In the genomic region with DNA sequence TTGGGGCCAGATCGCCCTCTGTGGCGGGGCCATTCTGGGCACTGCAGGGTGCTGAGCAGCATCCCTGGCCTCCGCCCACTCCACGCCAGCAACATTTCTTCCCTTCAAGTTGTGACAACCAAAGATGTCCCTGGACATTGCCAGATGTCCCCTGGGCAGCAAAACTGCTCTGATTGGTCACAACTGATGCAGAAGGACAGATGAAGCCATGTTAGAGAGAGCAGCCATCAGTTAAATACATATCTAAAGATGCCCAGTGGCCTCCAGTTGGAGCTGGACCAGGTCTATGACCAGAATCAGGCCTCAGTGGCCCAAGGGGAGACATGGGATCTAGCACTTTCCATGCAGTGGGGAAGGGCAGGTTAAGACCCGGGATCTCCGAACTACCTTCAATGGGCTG, we compare ENCODE assay signal across 33 cellular contexts.
"Had no signal": no experiment of that assay in that cellular context is flagged by ENCODE, and none has a peak within 500 bp of the region (broad histone marks: within the 10 kb centered on the region; RNA-seq: fewer than 3 reads in every experiment).

No MANE protein-coding gene starts in this region.

- H3K4me1 Mint-ChIP-seq: activated CD4-positive, alpha-beta T cell treated with anti-CD3 and anti-CD28 coated beads, Interleukin-2, amount 10 ng/mL, durations not matched to agents 24 days and 14 days; activated naive CD4-positive, alpha-beta T cell treated with anti-CD3 and anti-CD28 coated beads, Interleukin-2, amount 10 ng/mL, durations not matched to agents 7 days and 5 days had no signal

- H3K36me3 ChIP-seq: colonic mucosa had no signal

- DNase-seq: activated CD4-positive, alpha-beta memory T cell treated with anti-CD3 and anti-CD28 coated beads for 36 hours; activated CD4-positive, alpha-beta T cell treated with anti-CD3 and anti-CD28 coated beads for 36 hours; activated CD4-positive, alpha-beta T cell treated with anti-CD3 and anti-CD28 coated beads, Interleukin-2, amount 10 ng/mL, durations not matched to agents 24 days and 14 days; activated CD4-positive, CD25-positive, alpha-beta regulatory T cell; activated CD4-positive, CD25-positive, alpha-beta regulatory T cell treated with anti-CD3 and anti-CD28 coated beads, Interleukin-2, amount 50 U/mL, for 72 hours; activated CD8-positive, alpha-beta memory T cell treated with anti-CD3 and anti-CD28 coated beads, Interleukin-2, amount 10 ng/mL, durations not matched to agents 7 days and 5 days; activated CD8-positive, alpha-beta memory T cell treated with anti-CD3 and anti-CD28 coated beads, Interleukin-2, amount 50 U/mL, for 4 hours; activated CD8-positive, alpha-beta T cell treated with anti-CD3 and anti-CD28 coated beads, Interleukin-2, amount 10 ng/mL, durations not matched to agents 7 days and 5 days; activated gamma-delta T cell; activated naive CD4-positive, alpha-beta T cell; activated naive CD4-positive, alpha-beta T cell treated with anti-CD3 and anti-CD28 coated beads, Interleukin-2, amount 10 ng/mL, durations not matched to agents 7 days and 5 days; activated naive CD8-positive, alpha-beta T cell treated with anti-CD3 and anti-CD28 coated beads for 36 hours; activated naive CD8-positive, alpha-beta T cell treated with anti-CD3 and anti-CD28 coated beads, Interleukin-2, amount 50 U/mL, for 24 hours; activated T-cell treated with anti-CD3 and anti-CD28 coated beads, Interleukin-2, amount 50 U/mL, for 1 hour; activated T-cell treated with anti-CD3 and anti-CD28 coated beads, Interleukin-2, amount 50 U/mL, for 48 hours; adrenal gland; amygdala; aorta; body of pancreas; central memory CD4-positive, alpha-beta T cell; cerebellar nuclear complex; colonic mucosa; effector CD8-positive, alpha-beta T cell; esophagus squamous epithelium; foreskin melanocyte; SW 1271; T-cell; T1000 had no signal

- H3K9me3 Mint-ChIP-seq: activated CD4-positive, alpha-beta memory T cell treated with anti-CD3 and anti-CD28 coated beads for 36 hours; activated naive CD8-positive, alpha-beta T cell treated with anti-CD3 and anti-CD28 coated beads, Interleukin-2, amount 50 U/mL, for 24 hours; T-cell had no signal

- H3K27ac ChIP-seq: adrenal gland, body of pancreas, cardiac muscle cell, colonic mucosa, epithelial cell of prostate, esophagus squamous epithelium, gastroesophageal sphincter had no signal

- H3K27ac Mint-ChIP-seq: activated CD4-positive, alpha-beta memory T cell treated with anti-CD3 and anti-CD28 coated beads for 36 hours; activated CD4-positive, alpha-beta T cell treated with anti-CD3 and anti-CD28 coated beads for 36 hours; activated CD4-positive, alpha-beta T cell treated with anti-CD3 and anti-CD28 coated beads, Interleukin-2, amount 10 ng/mL, durations not matched to agents 24 days and 14 days; activated CD8-positive, alpha-beta memory T cell treated with anti-CD3 and anti-CD28 coated beads, Interleukin-2, amount 10 ng/mL, durations not matched to agents 7 days and 5 days; activated CD8-positive, alpha-beta T cell treated with anti-CD3 and anti-CD28 coated beads, Interleukin-2, amount 10 ng/mL, durations not matched to agents 7 days and 5 days; activated naive CD4-positive, alpha-beta T cell treated with anti-CD3 and anti-CD28 coated beads, Interleukin-2, amount 10 ng/mL, durations not matched to agents 7 days and 5 days; activated naive CD8-positive, alpha-beta T cell treated with anti-CD3 and anti-CD28 coated beads for 36 hours; activated naive CD8-positive, alpha-beta T cell treated with anti-CD3 and anti-CD28 coated beads, Interleukin-2, amount 50 U/mL, for 24 hours; T-cell; T-helper 1 cell treated with Interleukin-12 subunit alpha and Interleukin-12 subunit beta and Interleukin-4 antibody, amounts not matched to agents 30 μg/mL and 1 μg/mL, for 36 hours; T-helper 2 cell treated with Interferon-gamma antibody and Interleukin-4, amounts not matched to agents 5 μg/mL and 100 μg/mL, for 36 hours had no signal

- H3K27me3 Mint-ChIP-seq: activated CD4-positive, alpha-beta memory T cell treated with anti-CD3 and anti-CD28 coated beads for 36 hours; activated CD4-positive, alpha-beta T cell treated with anti-CD3 and anti-CD28 coated beads for 36 hours; activated CD4-positive, alpha-beta T cell treated with anti-CD3 and anti-CD28 coated beads, Interleukin-2, amount 10 ng/mL, durations not matched to agents 24 days and 14 days; activated CD8-positive, alpha-beta memory T cell treated with anti-CD3 and anti-CD28 coated beads, Interleukin-2, amount 10 ng/mL, durations not matched to agents 7 days and 5 days; activated naive CD4-positive, alpha-beta T cell treated with anti-CD3 and anti-CD28 coated beads, Interleukin-2, amount 10 ng/mL, durations not matched to agents 7 days and 5 days; activated naive CD8-positive, alpha-beta T cell treated with anti-CD3 and anti-CD28 coated beads for 36 hours; activated naive CD8-positive, alpha-beta T cell treated with anti-CD3 and anti-CD28 coated beads, Interleukin-2, amount 50 U/mL, for 24 hours had no signal

- H3K4me1 ChIP-seq: adrenal gland, body of pancreas, colonic mucosa, esophagus squamous epithelium, gastroesophageal sphincter had no signal

- H3K36me3 Mint-ChIP-seq: activated CD4-positive, alpha-beta memory T cell treated with anti-CD3 and anti-CD28 coated beads for 36 hours; activated CD8-positive, alpha-beta memory T cell treated with anti-CD3 and anti-CD28 coated beads, Interleukin-2, amount 10 ng/mL, durations not matched to agents 7 days and 5 days; activated naive CD4-positive, alpha-beta T cell treated with anti-CD3 and anti-CD28 coated beads, Interleukin-2, amount 10 ng/mL, durations not matched to agents 7 days and 5 days had no signal

- H3K4me3 Mint-ChIP-seq: activated CD4-positive, alpha-beta memory T cell treated with anti-CD3 and anti-CD28 coated beads for 36 hours; activated CD4-positive, alpha-beta T cell treated with anti-CD3 and anti-CD28 coated beads for 36 hours; activated CD4-positive, alpha-beta T cell treated with anti-CD3 and anti-CD28 coated beads, Interleukin-2, amount 10 ng/mL, durations not matched to agents 24 days and 14 days; activated CD8-positive, alpha-beta memory T cell treated with anti-CD3 and anti-CD28 coated beads, Interleukin-2, amount 10 ng/mL, durations not matched to agents 7 days and 5 days; activated CD8-positive, alpha-beta T cell treated with anti-CD3 and anti-CD28 coated beads, Interleukin-2, amount 10 ng/mL, durations not matched to agents 7 days and 5 days; activated naive CD4-positive, alpha-beta T cell treated with anti-CD3 and anti-CD28 coated beads, Interleukin-2, amount 10 ng/mL, durations not matched to agents 7 days and 5 days; activated naive CD8-positive, alpha-beta T cell treated with anti-CD3 and anti-CD28 coated beads for 36 hours; activated naive CD8-positive, alpha-beta T cell treated with anti-CD3 and anti-CD28 coated beads, Interleukin-2, amount 50 U/mL, for 24 hours; T-cell; T-helper 1 cell treated with Interleukin-12 subunit alpha and Interleukin-12 subunit beta and Interleukin-4 antibody, amounts not matched to agents 30 μg/mL and 1 μg/mL, for 36 hours; T-helper 2 cell treated with Interferon-gamma antibody and Interleukin-4, amounts not matched to agents 5 μg/mL and 100 μg/mL, for 36 hours had no signal

- H3K4me3 ChIP-seq: adrenal gland, body of pancreas, cardiac muscle cell, colonic mucosa, esophagus squamous epithelium, gastroesophageal sphincter had no signal

- H3K9me3 ChIP-seq: adrenal gland, body of pancreas, colonic mucosa, esophagus squamous epithelium, gastroesophageal sphincter had no signal

- H3K27me3 ChIP-seq: adrenal gland, body of pancreas, cardiac muscle cell, colonic mucosa, esophagus squamous epithelium, gastroesophageal sphincter had no signal

- ATAC-seq: activated CD4-positive, alpha-beta T cell treated with anti-CD3 and anti-CD28 coated beads for 36 hours; activated CD8-positive, alpha-beta memory T cell treated with anti-CD3 and anti-CD28 coated beads, Interleukin-2, amount 10 ng/mL, durations not matched to agents 7 days and 5 days; activated CD8-positive, alpha-beta T cell treated with anti-CD3 and anti-CD28 coated beads, Interleukin-2, amount 10 ng/mL, durations not matched to agents 7 days and 5 days; activated naive CD8-positive, alpha-beta T cell treated with anti-CD3 and anti-CD28 coated beads, Interleukin-2, amount 50 U/mL, for 24 hours; body of pancreas; gastroesophageal sphincter; T-cell had no signal
